7 cellular contexts compared by ENCODE assay signal in genomic region chr12:81329088-81329487, GRCh38.
DNase-seq lines count a peak whose midpoint lies in the region; ATAC-seq and TF ChIP-seq lines count a peak whose summit lies in the region.

No MANE protein-coding gene starts in this region.

- no peak for TF ChIP-seq POLR2A in body of pancreas (IDR thresholded peaks at IDR 0.05)

- no peaks in the 10 kb centered on the region for H3K9me3 ChIP-seq in OCI-LY1 (ENCODE audit: low read length)
- H3K9me3 ChIP-seq in body of pancreas: no peaks in the 10 kb centered on the region

- no peak overlapping the region for H3K9ac ChIP-seq in OCI-LY1 (ENCODE audit: low read length)

- TF ChIP-seq CTCF in OCI-LY1 (IDR thresholded peaks at IDR 0.05; ENCODE audit: low read length) (peak; percentile 49), body of pancreas (IDR thresholded peaks at IDR 0.05) (no peak)

- H3K36me3 ChIP-seq in OCI-LY1 (ENCODE audit: insufficient read depth, low read length): no peaks in the 10 kb centered on the region
- no peaks in the 10 kb centered on the region for H3K36me3 ChIP-seq in body of pancreas (replicated peaks in 1 of 2; ENCODE audit: insufficient read depth in 1 of 2, low read depth in 2 of 2)

- DNase-seq in islet precursor cell (peak; percentile 72), occipital lobe (lab: John Stamatoyannopoulos, UW) (no peak), body of pancreas (no peak)
- DNase-seq in activated T-cell treated with anti-CD3 and anti-CD28 coated beads, Interleukin-2, amount 50 U/mL, for 48 hours: no peak

- WGBS in body of pancreas, 2 donors: 55 to 74% methylated on average over 2 of the region's 2 CpGs

- H3K4me1 ChIP-seq in OCI-LY1 (ENCODE audit: insufficient read depth, low read length, severe bottlenecking) (no peaks in the 10 kb centered on the region), body of pancreas (no peaks in the 10 kb centered on the region)

- H3K4me3 ChIP-seq in OCI-LY1 (ENCODE audit: low read depth, low read length, poor library complexity, severe bottlenecking): no peak overlapping the region
- no peak overlapping the region for H3K4me3 ChIP-seq in body of pancreas

- H3K27me3 ChIP-seq in OCI-LY1 (ENCODE audit: insufficient read depth, low read length): no peaks in the 10 kb centered on the region
- H3K27me3 ChIP-seq in body of pancreas: no peaks in the 10 kb centered on the region

- H4K20me1 ChIP-seq in OCI-LY1 (ENCODE audit: insufficient read depth, low read length): no peaks in the 10 kb centered on the region

- intact Hi-C loops in body of pancreas (cut with DNase I): no loop called here

- no peaks in the 10 kb centered on the region for H3F3A ChIP-seq in OCI-LY1 (ENCODE audit: insufficient read depth, low read length)

- no peak overlapping the region for H3K4me2 ChIP-seq in OCI-LY1 (ENCODE audit: low read length)

- H3K27ac ChIP-seq in OCI-LY1 (ENCODE audit: low read depth, low read length, poor library complexity, severe bottlenecking) (no peak overlapping the region), body of pancreas (no peak overlapping the region)

- H3K9me2 ChIP-seq in OCI-LY1 (ENCODE audit: low read depth, low read length): no peaks in the 10 kb centered on the region

- H3K79me2 ChIP-seq in OCI-LY1 (ENCODE audit: insufficient read depth, low read length): no peaks in the 10 kb centered on the region

- H2AFZ ChIP-seq in OCI-LY1 (ENCODE audit: low read length): no peak overlapping the region

- ATAC-seq in GM18519 (IDR thresholded peaks at IDR 0.05; ENCODE audit: low FRiP score, unreplicated experiment) (peak; percentile 61), HG02798 (IDR thresholded peaks at IDR 0.05; ENCODE audit: poor library complexity, unreplicated experiment) (peak; percentile 84), body of pancreas (no peak)
